ENCODE assay signal across 29 cellular contexts in genomic region chr9:134870311-134870694, GRCh38. TPM values are rescaled to one million over a fixed set of nuclear protein-coding genes. Genes with fewer than 3 reads are reported as not detected.
"Had no signal": no experiment of that assay in that cellular context is flagged by ENCODE, and none has a peak within 500 bp of the region (broad histone marks: within the 10 kb centered on the region; RNA-seq: fewer than 3 reads in every experiment).

No MANE protein-coding gene starts in this region.

- H3K36me3 ChIP-seq: cardiac muscle cell, esophagus squamous epithelium, gastroesophageal sphincter, lower lobe of right lung, right atrium auricular region, stomach, suprapubic skin, transverse colon had no signal

- H3K4me3 ChIP-seq: body of pancreas, cardiac muscle cell, esophagus squamous epithelium, gastroesophageal sphincter, lower lobe of right lung, psoas muscle, right atrium auricular region, stomach, suprapubic skin, transverse colon had no signal

- H3K4me1 ChIP-seq: body of pancreas, gastroesophageal sphincter, lower lobe of right lung, psoas muscle, stomach, suprapubic skin, transverse colon had no signal

- H3K9me3 ChIP-seq: body of pancreas, esophagus squamous epithelium, gastroesophageal sphincter, lower lobe of right lung, psoas muscle, right atrium auricular region, stomach, suprapubic skin, transverse colon had no signal

- H3K27me3 ChIP-seq: body of pancreas, cardiac muscle cell, right atrium auricular region, transverse colon had no signal

- FAIRE-seq: islet of Langerhans had no signal

- DNase-seq: activated B cell treated with CpG ODN at 0.5 μM for 24 hours; activated CD4-positive, alpha-beta T cell treated with anti-CD3 and anti-CD28 coated beads for 36 hours; activated CD4-positive, alpha-beta T cell treated with anti-CD3 and anti-CD28 coated beads, Interleukin-2, amount 50 U/mL, for 48 hours; activated CD8-positive, alpha-beta memory T cell treated with anti-CD3 and anti-CD28 coated beads, Interleukin-2, amount 50 U/mL, for 48 hours; activated naive CD4-positive, alpha-beta T cell treated with anti-CD3 and anti-CD28 coated beads, Interleukin-2, amount 50 U/mL, for 16 hours; activated naive CD8-positive, alpha-beta T cell treated with anti-CD3 and anti-CD28 coated beads, Interleukin-2, amount 50 U/mL, for 24 hours; activated T-cell treated with anti-CD3 and anti-CD28 coated beads, Interleukin-2, amount 50 U/mL, for 4 hours; body of pancreas; cortex of kidney; esophagus squamous epithelium; hypothalamus; left cardiac atrium; lower lobe of right lung; mesendoderm; naive thymus-derived CD4-positive, alpha-beta T cell; psoas muscle; stimulated activated CD4-positive, alpha-beta T cell treated with anti-CD3 and anti-CD28 coated beads, Interleukin-1b, Interleukin-23, amount 100 ng/mL, for 48 hours; stomach; T1000; transverse colon had no signal

- ATAC-seq: activated CD4-positive, alpha-beta T cell treated with anti-CD3 and anti-CD28 coated beads for 36 hours; activated naive CD8-positive, alpha-beta T cell treated with anti-CD3 and anti-CD28 coated beads, Interleukin-2, amount 50 U/mL, for 24 hours; activated T-cell treated with anti-CD3 and anti-CD28 coated beads, Interleukin-2, amount 50 U/mL, for 4 hours; body of pancreas; gastroesophageal sphincter; left cardiac atrium; naive thymus-derived CD4-positive, alpha-beta T cell; psoas muscle had no signal

- H3K27ac ChIP-seq: body of pancreas, cardiac muscle cell, esophagus squamous epithelium, gastroesophageal sphincter, psoas muscle, right atrium auricular region, stomach, suprapubic skin, transverse colon had no signal

RNA-seq across cellular contexts. Expression of gene FCN2, which starts 10.3 kb away (rescaled TPM):
- total RNA-seq: activated B cell treated with CpG ODN at 0.5 μM for 24 hours; activated CD4-positive, alpha-beta T cell treated with anti-CD3 and anti-CD28 coated beads for 36 hours; activated CD8-positive, alpha-beta memory T cell treated with anti-CD3 and anti-CD28 coated beads for 36 hours; activated T-cell treated with anti-CD3 and anti-CD28 coated beads, Interleukin-2, amount 50 U/mL, for 4 hours; body of pancreas; cardiac muscle cell; cerebellum; endodermal cell; esophagus squamous epithelium; gastroesophageal sphincter; lower lobe of right lung; naive thymus-derived CD4-positive, alpha-beta T cell; osteocyte; psoas muscle; right atrium auricular region; stomach; transverse colon had no signal
- polyA plus RNA-seq: cardiac muscle cell; naive thymus-derived CD4-positive, alpha-beta T cell had no signal

RNA-seq across cellular contexts. Expression of gene FCN1, which starts 47.4 kb away (rescaled TPM):
- total RNA-seq: activated CD4-positive, alpha-beta T cell treated with anti-CD3 and anti-CD28 coated beads for 36 hours; activated CD8-positive, alpha-beta memory T cell treated with anti-CD3 and anti-CD28 coated beads for 36 hours; activated T-cell treated with anti-CD3 and anti-CD28 coated beads, Interleukin-2, amount 50 U/mL, for 4 hours; body of pancreas; cardiac muscle cell; endodermal cell; osteocyte had no signal
- polyA plus RNA-seq: cardiac muscle cell had no signal
